In the genomic region with DNA sequence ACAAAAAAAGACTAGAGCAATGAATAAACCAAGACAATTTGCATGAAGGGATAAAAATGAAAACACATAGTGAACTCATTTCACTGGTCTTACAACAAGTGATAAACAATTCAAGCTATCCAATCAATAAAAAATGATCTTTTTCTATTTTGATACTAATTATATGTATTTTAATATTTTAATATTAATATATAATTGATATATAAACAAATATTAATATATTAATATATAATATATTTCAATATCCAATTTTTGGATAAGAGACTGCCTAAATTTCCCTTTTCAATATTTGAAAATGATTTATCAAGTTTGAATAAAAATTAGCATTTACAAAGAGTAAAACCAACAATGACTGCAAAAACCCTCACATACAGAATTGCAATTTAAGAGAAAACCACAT, we compare ENCODE assay signal across 26 cellular contexts.
A peak's percentile ranks its signal among the peaks of the same experiment; 100 is the strongest.
DNase-seq lines count a peak whose midpoint lies in the region; ATAC-seq lines count a peak whose summit lies in the region.
"Had no signal": no experiment of that assay in that cellular context is flagged by ENCODE, and none has a peak within 500 bp of the region (broad histone marks: within the 10 kb centered on the region; RNA-seq: fewer than 3 reads in every experiment).

No MANE protein-coding gene starts in this region.

- no peaks in the 10 kb centered on the region for H3K9me3 ChIP-seq in CD8-positive, alpha-beta memory T cell (ENCODE audit: low read length)
- H3K9me3 ChIP-seq in HUES6 (ENCODE audit: control insufficient read depth, insufficient read depth, low read depth, low read length) (no peaks in the 10 kb centered on the region), ectodermal cell (ENCODE audit: control insufficient read depth, low read length) (no peaks in the 10 kb centered on the region), mesodermal cell (ENCODE audit: control insufficient read depth, low read length) (no peaks in the 10 kb centered on the region)
- H3K9me3 ChIP-seq: BE2C, body of pancreas, left lung, tibial nerve had no signal

- no peak for DNase-seq in CD8-positive, alpha-beta memory T cell
- DNase-seq in activated CD4-positive, CD25-positive, alpha-beta regulatory T cell treated with anti-CD3 and anti-CD28 coated beads, Interleukin-2, amount 50 U/mL, for 72 hours, result no peak
- no peak for DNase-seq in NCI-H446 treated with DMSO at 0.1 percent for 48 hours (lab: John Stamatoyannopoulos, UW)
- DNase-seq in T-cell, result no peak
- no peak for DNase-seq in NCI-H524 treated with DMSO at 0.1 percent for 48 hours (lab: John Stamatoyannopoulos, UW)
- DNase-seq: activated CD4-positive, alpha-beta T cell treated with anti-CD3 and anti-CD28 coated beads, Interleukin-2, amount 50 U/mL, for 48 hours; activated T-cell treated with anti-CD3 and anti-CD28 coated beads, Interleukin-2, amount 50 U/mL, for 48 hours; body of pancreas; KBM-7; left lung; naive B cell; NCI-H1092 treated with DMSO at 0.1 percent for 48 hours; NCI-H187; NCI-H526; occipital lobe; stimulated activated CD4-positive, alpha-beta T cell treated with anti-CD3 and anti-CD28 coated beads, Interleukin-15, amount 100 ng/mL, for 24 hours; T-helper 2 cell had no signal

- H3K27me3 ChIP-seq in CD8-positive, alpha-beta memory T cell (ENCODE audit: insufficient read depth, low read length, poor library complexity, severe bottlenecking), result no peaks in the 10 kb centered on the region
- no peaks in the 10 kb centered on the region for H3K27me3 ChIP-seq in HUES6 (ENCODE audit: control insufficient read depth, insufficient read depth, low read length)
- no peaks in the 10 kb centered on the region for H3K27me3 ChIP-seq in ectodermal cell (ENCODE audit: control insufficient read depth, insufficient read depth, low read length, poor library complexity, severe bottlenecking)
- H3K27me3 ChIP-seq: BE2C, body of pancreas, dorsolateral prefrontal cortex, left lung, tibial nerve had no signal

- no peaks in the 10 kb centered on the region for H3K4me1 ChIP-seq in CD8-positive, alpha-beta memory T cell (ENCODE audit: insufficient read depth, low read length)
- peaks cover 19% of the 10 kb centered on the region for H3K4me1 ChIP-seq in HUES6 (ENCODE audit: control insufficient read depth, insufficient read depth, low read length)
- peaks cover 15% of the 10 kb centered on the region for H3K4me1 ChIP-seq in ectodermal cell (ENCODE audit: control insufficient read depth, insufficient read depth, low read length)
- H3K4me1 ChIP-seq in mesodermal cell (ENCODE audit: control insufficient read depth, insufficient read depth, low read length, poor library complexity, severe bottlenecking), result peaks cover 15% of the 10 kb centered on the region
- H3K4me1 ChIP-seq: BE2C, body of pancreas, left lung, tibial nerve had no signal

- no peaks in the 10 kb centered on the region for H3K4me1 Mint-ChIP-seq in CD8-positive, alpha-beta memory T cell
- no peaks in the 10 kb centered on the region for H3K4me1 Mint-ChIP-seq in T-cell
- H3K4me1 Mint-ChIP-seq: naive B cell; stimulated activated effector memory CD8-positive, alpha-beta T cell treated with anti-CD3 and anti-CD28 coated beads, Interleukin-12 subunit alpha, Interleukin-12 subunit beta, amount 100 ng/mL, for 72 hours had no signal

- no peaks in the 10 kb centered on the region for H3K36me3 Mint-ChIP-seq in CD8-positive, alpha-beta memory T cell
- no peaks in the 10 kb centered on the region for H3K36me3 Mint-ChIP-seq in T-cell
- H3K36me3 Mint-ChIP-seq: naive B cell; stimulated activated effector memory CD8-positive, alpha-beta T cell treated with anti-CD3 and anti-CD28 coated beads, Interleukin-12 subunit alpha, Interleukin-12 subunit beta, amount 100 ng/mL, for 72 hours had no signal

- no peak overlapping the region for H3K27ac Mint-ChIP-seq in CD8-positive, alpha-beta memory T cell
- no peak overlapping the region for H3K27ac Mint-ChIP-seq in T-cell
- H3K27ac Mint-ChIP-seq: stimulated activated effector memory CD8-positive, alpha-beta T cell treated with anti-CD3 and anti-CD28 coated beads, Interleukin-12 subunit alpha, Interleukin-12 subunit beta, amount 100 ng/mL, for 72 hours had no signal

- ATAC-seq in T-cell (replicated peaks in 1 of 4), result no peak
- ATAC-seq: activated CD4-positive, CD25-positive, alpha-beta regulatory T cell treated with anti-CD3 and anti-CD28 coated beads, Interleukin-2, amount 50 U/mL, for 24 hours; body of pancreas; GM12878; stimulated activated effector memory CD8-positive, alpha-beta T cell treated with anti-CD3 and anti-CD28 coated beads, Interleukin-12 subunit alpha, Interleukin-12 subunit beta, amount 100 ng/mL, for 72 hours had no signal

- CTCF ChIA-PET in CD8-positive, alpha-beta memory T cell (lab: Charles Lee), result no interaction called here
- CTCF ChIA-PET in T-cell (lab: Charles Lee), result no interaction called here

- H3K27me3 Mint-ChIP-seq in CD8-positive, alpha-beta memory T cell, result no peaks in the 10 kb centered on the region
- no peaks in the 10 kb centered on the region for H3K27me3 Mint-ChIP-seq in T-cell
- H3K27me3 Mint-ChIP-seq: naive B cell had no signal

- H3K9me3 Mint-ChIP-seq in CD8-positive, alpha-beta memory T cell, result peaks cover 0 to 4% (median 2%) of the 10 kb centered on the region in 5 donors
- peaks cover 0 to 4% (median 0%) of the 10 kb centered on the region in 3 donors for H3K9me3 Mint-ChIP-seq in T-cell
- H3K9me3 Mint-ChIP-seq: naive B cell had no signal

- no peak overlapping the region for H3K4me3 Mint-ChIP-seq in CD8-positive, alpha-beta memory T cell
- no peak overlapping the region for H3K4me3 Mint-ChIP-seq in T-cell
- H3K4me3 Mint-ChIP-seq: naive B cell; stimulated activated effector memory CD8-positive, alpha-beta T cell treated with anti-CD3 and anti-CD28 coated beads, Interleukin-12 subunit alpha, Interleukin-12 subunit beta, amount 100 ng/mL, for 72 hours had no signal

- H3K9ac ChIP-seq in HUES6 (ENCODE audit: low read length), result peak overlapping the region; percentile 22

- H3K4me3 ChIP-seq in CD8-positive, alpha-beta memory T cell (ENCODE audit: low read length), result no peak overlapping the region
- H3K4me3 ChIP-seq in HUES6 (ENCODE audit: low read depth, low read length) (no peak overlapping the region), ectodermal cell (ENCODE audit: insufficient read depth, low read depth, low read length) (no peak overlapping the region), mesodermal cell (ENCODE audit: extremely low read depth, insufficient read depth, low read length, poor library complexity, severe bottlenecking) (no peak overlapping the region)
- H3K4me3 ChIP-seq: body of pancreas, dorsolateral prefrontal cortex, GM12878, left lung, tibial nerve had no signal

- no peaks in the 10 kb centered on the region for H3K36me3 ChIP-seq in CD8-positive, alpha-beta memory T cell (ENCODE audit: insufficient read depth, low read length)
- H3K36me3 ChIP-seq in HUES6 (ENCODE audit: control insufficient read depth, insufficient read depth, low read length), result no peaks in the 10 kb centered on the region
- no peaks in the 10 kb centered on the region for H3K36me3 ChIP-seq in ectodermal cell (ENCODE audit: control insufficient read depth, insufficient read depth, low read length)
- no peaks in the 10 kb centered on the region for H3K36me3 ChIP-seq in mesodermal cell (ENCODE audit: control insufficient read depth, insufficient read depth, low read length)
- H3K36me3 ChIP-seq: BE2C, left lung, tibial nerve had no signal

- POLR2A ChIA-PET in CD8-positive, alpha-beta memory T cell (lab: Charles Lee), result no interaction called here
- POLR2A ChIA-PET in T-cell (lab: Charles Lee), result interaction anchor here in 1 of 2 donors (0.6 kb wide), 1 partner anchor 45 kb away, joined by 6 read pairs; no protein-coding TSS in a partner anchor

- H3K27ac ChIP-seq in CD8-positive, alpha-beta memory T cell (ENCODE audit: low read depth, low read length), result peak overlapping the region; percentile 27
- peak overlapping the region; percentile 73; the same call in 1 of the 2 replicates for H3K27ac ChIP-seq in HUES6 (ENCODE audit: low read depth, low read length)
- peak overlapping the region; percentile 68 for H3K27ac ChIP-seq in ectodermal cell (ENCODE audit: insufficient read depth, low read depth, low read length, poor library complexity, severe bottlenecking)
- H3K27ac ChIP-seq in mesodermal cell (ENCODE audit: low read depth, low read length, severe bottlenecking), result peak overlapping the region; percentile 98
- H3K27ac ChIP-seq: body of pancreas, left lung, tibial nerve had no signal

Comparison
In these comparisons a context has a peak if more than half of its experiments do, and no peak if none do; other contexts are left out.
1. H3K27ac ChIP-seq: peak in every context shown above with its lines; median percentile 98 in mesodermal cell; 73 in HUES6; 68 in ectodermal cell; 27 in CD8-positive, alpha-beta memory T cell.